Comparison of ENCODE assay signal across 8 cellular contexts in genomic region chr19:2488942-2489731, GRCh38. TPM values are rescaled to one million over a fixed set of nuclear protein-coding genes. Genes with fewer than 3 reads are reported as not detected.
DNase-seq lines count a peak whose midpoint lies in the region; ATAC-seq and TF ChIP-seq lines count a peak whose summit lies in the region.

No MANE protein-coding gene starts in this region.

- H3K4me1 Mint-ChIP-seq in activated CD4-positive, alpha-beta T cell treated with anti-CD3 and anti-CD28 coated beads, Interleukin-2, amount 10 ng/mL, durations not matched to agents 24 days and 14 days = peaks cover 23% of the 10 kb centered on the region

- no peak for DNase-seq in activated CD4-positive, alpha-beta T cell treated with anti-CD3 and anti-CD28 coated beads, Interleukin-2, amount 10 ng/mL, durations not matched to agents 24 days and 14 days
- DNase-seq in activated CD4-positive, alpha-beta T cell treated with anti-CD3 and anti-CD28 coated beads for 4 hours = no peak
- DNase-seq in RPMI8226 (peak; percentile 90), epithelial cell of esophagus (ENCODE audit: low read depth) (peak; percentile 40), mucosa of descending colon (peak; percentile 65 to 81 (median 79))

- H3K4me3 ChIP-seq in epithelial cell of esophagus (ENCODE audit: low read length) (no peak overlapping the region), mucosa of descending colon (no peak overlapping the region)

- H3K4me1 ChIP-seq in mucosa of descending colon (ENCODE audit: low read depth) = peaks cover 41% of the 10 kb centered on the region

- TF ChIP-seq CTCF in epithelial cell of esophagus (IDR thresholded peaks at IDR 0.05; ENCODE audit: insufficient read depth, low read depth, low read length, missing control alignments) (no peak), mucosa of descending colon (IDR thresholded peaks at IDR 0.05) (no peak)

- peak; percentile 72 for ATAC-seq in mucosa of descending colon
- ATAC-seq in HG02938 (IDR thresholded peaks at IDR 0.05; ENCODE audit: unreplicated experiment) = no peak
- ATAC-seq in GM18861 (IDR thresholded peaks at IDR 0.05; ENCODE audit: unreplicated experiment) = no peak
- no peak for ATAC-seq in HG03432 (IDR thresholded peaks at IDR 0.05; ENCODE audit: unreplicated experiment)

- peak overlapping the region; percentile 45 for H3K4me3 Mint-ChIP-seq in activated CD4-positive, alpha-beta T cell treated with anti-CD3 and anti-CD28 coated beads, Interleukin-2, amount 10 ng/mL, durations not matched to agents 24 days and 14 days

- no peaks in the 10 kb centered on the region for H3K9me3 Mint-ChIP-seq in activated CD4-positive, alpha-beta T cell treated with anti-CD3 and anti-CD28 coated beads, Interleukin-2, amount 10 ng/mL, durations not matched to agents 24 days and 14 days

- intact Hi-C loops in activated CD4-positive, alpha-beta T cell treated with anti-CD3 and anti-CD28 coated beads, Interleukin-2, amount 10 ng/mL, durations not matched to agents 24 days and 14 days (cut with micrococcal nuclease) = no loop called here
- intact Hi-C loops in mucosa of descending colon (cut with DNase I, micrococcal nuclease) = no loop called here

- H3K27me3 Mint-ChIP-seq in activated CD4-positive, alpha-beta T cell treated with anti-CD3 and anti-CD28 coated beads, Interleukin-2, amount 10 ng/mL, durations not matched to agents 24 days and 14 days = peaks cover 67% of the 10 kb centered on the region

- H3K27ac Mint-ChIP-seq in activated CD4-positive, alpha-beta T cell treated with anti-CD3 and anti-CD28 coated beads, Interleukin-2, amount 10 ng/mL, durations not matched to agents 24 days and 14 days = no peak overlapping the region

- H3K9me3 ChIP-seq in mucosa of descending colon = no peaks in the 10 kb centered on the region

- H3K36me3 Mint-ChIP-seq in activated CD4-positive, alpha-beta T cell treated with anti-CD3 and anti-CD28 coated beads, Interleukin-2, amount 10 ng/mL, durations not matched to agents 24 days and 14 days (ENCODE audit: low read depth) = no peaks in the 10 kb centered on the region

- no peaks in the 10 kb centered on the region for H3K36me3 ChIP-seq in mucosa of descending colon (ENCODE audit: low read depth)

RNA-seq across cellular contexts. Expression of gene GADD45B, which starts 13.2 kb away (rescaled TPM):
- 101 and 102 TPM in 2 replicates for total RNA-seq in activated CD4-positive, alpha-beta T cell treated with anti-CD3 and anti-CD28 coated beads, Interleukin-2, amount 10 ng/mL, durations not matched to agents 24 days and 14 days
- 10 to 100 TPM; 30.6 to 45.5 (median 35.9) TPM for total RNA-seq in mucosa of descending colon

RNA-seq across cellular contexts. Expression of gene LMNB2, which starts 32.4 kb away (rescaled TPM):
- total RNA-seq in activated CD4-positive, alpha-beta T cell treated with anti-CD3 and anti-CD28 coated beads, Interleukin-2, amount 10 ng/mL, durations not matched to agents 24 days and 14 days = 120 TPM in 2 replicates
- total RNA-seq in mucosa of descending colon = 10 to 100 TPM; 21.1 to 47.8 (median 22.1) TPM

Comparison
In these comparisons a context has a peak if more than half of its experiments do, and no peak if none do; other contexts are left out.
1. DNase-seq: peak in RPMI8226 (single experiment), epithelial cell of esophagus (single experiment) and mucosa of descending colon (3 of 3); none in activated CD4-positive, alpha-beta T cell treated with anti-CD3 and anti-CD28 coated beads, Interleukin-2, amount 10 ng/mL, durations not matched to agents 24 days and 14 days (single experiment) and activated CD4-positive, alpha-beta T cell treated with anti-CD3 and anti-CD28 coated beads for 4 hours (0 of 2).